1 cellular context compared by ENCODE assay signal in genomic region chr9:128885376-128885775, GRCh38.
TF ChIP-seq lines count a peak whose summit lies in the region.

No MANE protein-coding gene starts in this region.

TF ChIP-seq in endothelial cell of umbilical vein, 7 proteins besides CTCF, POLR2A, EP300 and RAD21:
- no peak for TF ChIP-seq MYC (IDR thresholded peaks at IDR 0.05; ENCODE audit: low read depth, low read length)
- TF ChIP-seq, protein P1, sequence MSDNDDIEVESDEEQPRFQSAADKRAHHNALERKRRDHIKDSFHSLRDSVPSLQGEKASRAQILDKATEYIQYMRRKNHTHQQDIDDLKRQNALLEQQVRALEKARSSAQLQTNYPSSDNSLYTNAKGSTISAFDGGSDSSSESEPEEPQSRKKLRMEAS (IDR thresholded peaks at IDR 0.05; ENCODE audit: insufficient read depth, insufficient read length) = no peak
- TF ChIP-seq POLR2AphosphoS5 (IDR thresholded peaks at IDR 0.05; ENCODE audit: insufficient read depth, low read depth, low read length) = no peak
- no peak for TF ChIP-seq FOS (IDR thresholded peaks at IDR 0.05; ENCODE audit: borderline replicate concordance, insufficient read depth, low read length)
- TF ChIP-seq JUN (IDR thresholded peaks at IDR 0.05; ENCODE audit: borderline replicate concordance, insufficient read depth, insufficient read length, low read depth) = no peak
- no peak for TF ChIP-seq EZH2 (IDR thresholded peaks at IDR 0.05; ENCODE audit: borderline replicate concordance, low read depth, low read length, severe bottlenecking)
- TF ChIP-seq GATA2 (IDR thresholded peaks at IDR 0.05; ENCODE audit: insufficient read depth, insufficient read length, low read depth, low read length) = no peak
